In genomic region chr5:97458851-97459250, GRCh38 we compare ENCODE assay signal across 16 cellular contexts.
A peak's percentile ranks its signal among the peaks of the same experiment; 100 is the strongest.
DNase-seq lines count a peak whose midpoint lies in the region; ATAC-seq and TF ChIP-seq lines count a peak whose summit lies in the region.
"Had no signal": no experiment of that assay in that cellular context is flagged by ENCODE, and none has a peak within 500 bp of the region (broad histone marks: within the 10 kb centered on the region; RNA-seq: fewer than 3 reads in every experiment).

No MANE protein-coding gene starts in this region.

- WGBS in thyroid gland, 2 donors: 82 to 89% methylated on average over 5 of the region's 5 CpGs

- H3K27me3 Mint-ChIP-seq in CD4-positive, alpha-beta memory T cell: no peaks in the 10 kb centered on the region
- no peaks in the 10 kb centered on the region for H3K27me3 Mint-ChIP-seq in glutamatergic neuron (ENCODE audit: unreplicated experiment)

- H3K4me3 ChIP-seq in CD4-positive, alpha-beta memory T cell (ENCODE audit: low read length in 2 of 2): no peak overlapping the region
- H3K4me3 ChIP-seq in thyroid gland (replicated peaks in 1 of 3): no peak overlapping the region
- H3K4me3 ChIP-seq: prostate gland had no signal

- H3K9me3 Mint-ChIP-seq in CD4-positive, alpha-beta memory T cell: peaks cover 0 to 2% (median 0%) of the 10 kb centered on the region in 8 donors
- H3K9me3 Mint-ChIP-seq in glutamatergic neuron (ENCODE audit: unreplicated experiment): no peaks in the 10 kb centered on the region

- ATAC-seq in GM19324 (IDR thresholded peaks at IDR 0.05; ENCODE audit: low FRiP score, unreplicated experiment): peak; percentile 69
- ATAC-seq in GM21723 (IDR thresholded peaks at IDR 0.05; ENCODE audit: unreplicated experiment): peak; percentile 67
- ATAC-seq in HG03342 (IDR thresholded peaks at IDR 0.05; ENCODE audit: unreplicated experiment): peak; percentile 58
- ATAC-seq: left ventricle myocardium superior had no signal

- H3K4me1 Mint-ChIP-seq in CD4-positive, alpha-beta memory T cell: no peaks in the 10 kb centered on the region
- no peaks in the 10 kb centered on the region for H3K4me1 Mint-ChIP-seq in glutamatergic neuron (ENCODE audit: low read depth, unreplicated experiment)
- H3K4me1 Mint-ChIP-seq: CD14-positive monocyte had no signal

- H3K27ac ChIP-seq in CD4-positive, alpha-beta memory T cell (ENCODE audit: low read depth, low read length): no peak overlapping the region
- no peak overlapping the region for H3K27ac ChIP-seq in thyroid gland
- H3K27ac ChIP-seq: prostate gland had no signal

- TF ChIP-seq CTCF in GM10248 (IDR thresholded peaks at IDR 0.05; ENCODE audit: control extremely low read depth, extremely low read depth, low read depth, missing control alignments): no peak
- TF ChIP-seq CTCF in glutamatergic neuron (IDR thresholded peaks at IDR 0.05; ENCODE audit: partially characterized antibody, unreplicated experiment): no peak
- TF ChIP-seq CTCF in thyroid gland (IDR thresholded peaks at IDR 0.05): no peak

- intact Hi-C loops in CD4-positive, alpha-beta memory T cell (cut with micrococcal nuclease): no loop called here
- intact Hi-C loops in thyroid gland (cut with DNase I): no loop called here

- DNase-seq in GM10248 (ENCODE audit: extremely low spot score): peak; percentile 18
- no peak for DNase-seq in CD4-positive, alpha-beta memory T cell
- DNase-seq in glutamatergic neuron: no peak
- DNase-seq in activated CD4-positive, alpha-beta T cell treated with anti-CD3 and anti-CD28 coated beads, Interleukin-2, amount 50 U/mL, for 1 hour: no peak
- DNase-seq in thyroid gland: no peak
- DNase-seq: 8988T; activated effector memory CD4-positive, alpha-beta T cell treated with Interleukin-2 at 50 U/mL for 16 hours; anterior cingulate cortex; foreskin melanocyte; left ventricle myocardium superior; NCI-H2029 had no signal

- POLR2A ChIA-PET in GM10248 (lab: Yijun Ruan, JAX): no interaction called here
- POLR2A ChIA-PET in CD4-positive, alpha-beta memory T cell (lab: Charles Lee; ENCODE audit: partially characterized antibody): no interaction called here

- H3K36me3 Mint-ChIP-seq in CD4-positive, alpha-beta memory T cell: no peaks in the 10 kb centered on the region
- no peaks in the 10 kb centered on the region for H3K36me3 Mint-ChIP-seq in glutamatergic neuron (ENCODE audit: unreplicated experiment)
- H3K36me3 Mint-ChIP-seq: CD14-positive monocyte had no signal

- no peak for TF ChIP-seq POLR2A in thyroid gland (IDR thresholded peaks at IDR 0.05)

- H3K27ac Mint-ChIP-seq in CD4-positive, alpha-beta memory T cell: no peak overlapping the region
- no peak overlapping the region for H3K27ac Mint-ChIP-seq in glutamatergic neuron (ENCODE audit: unreplicated experiment)
- H3K27ac Mint-ChIP-seq: CD14-positive monocyte had no signal

- H3K4me1 ChIP-seq in CD4-positive, alpha-beta memory T cell (ENCODE audit: insufficient read depth, low read length): no peaks in the 10 kb centered on the region
- H3K4me1 ChIP-seq in thyroid gland: no peaks in the 10 kb centered on the region
- H3K4me1 ChIP-seq: prostate gland had no signal

- no peak overlapping the region for H3K4me3 Mint-ChIP-seq in CD4-positive, alpha-beta memory T cell
- H3K4me3 Mint-ChIP-seq in glutamatergic neuron (ENCODE audit: unreplicated experiment): no peak overlapping the region
- H3K4me3 Mint-ChIP-seq: CD14-positive monocyte had no signal

- CTCF ChIA-PET in GM10248 (lab: Yijun Ruan, JAX): no interaction called here
- CTCF ChIA-PET in CD4-positive, alpha-beta memory T cell (lab: Charles Lee; ENCODE audit: partially characterized antibody): no interaction called here

- no peaks in the 10 kb centered on the region for H3K36me3 ChIP-seq in CD4-positive, alpha-beta memory T cell (ENCODE audit: insufficient read depth, low read length)
- no peaks in the 10 kb centered on the region for H3K36me3 ChIP-seq in thyroid gland
- H3K36me3 ChIP-seq: prostate gland had no signal

- H3K27me3 ChIP-seq in CD4-positive, alpha-beta memory T cell (ENCODE audit: insufficient read depth, low read length): no peaks in the 10 kb centered on the region
- no peaks in the 10 kb centered on the region for H3K27me3 ChIP-seq in thyroid gland

- H3K9me3 ChIP-seq in CD4-positive, alpha-beta memory T cell (ENCODE audit: control insufficient read depth in 1 of 2, low read length in 2 of 2): no peaks in the 10 kb centered on the region
- H3K9me3 ChIP-seq in thyroid gland: no peaks in the 10 kb centered on the region
- H3K9me3 ChIP-seq: prostate gland had no signal
